ENCODE assay signal across 15 cellular contexts in the genomic region with DNA sequence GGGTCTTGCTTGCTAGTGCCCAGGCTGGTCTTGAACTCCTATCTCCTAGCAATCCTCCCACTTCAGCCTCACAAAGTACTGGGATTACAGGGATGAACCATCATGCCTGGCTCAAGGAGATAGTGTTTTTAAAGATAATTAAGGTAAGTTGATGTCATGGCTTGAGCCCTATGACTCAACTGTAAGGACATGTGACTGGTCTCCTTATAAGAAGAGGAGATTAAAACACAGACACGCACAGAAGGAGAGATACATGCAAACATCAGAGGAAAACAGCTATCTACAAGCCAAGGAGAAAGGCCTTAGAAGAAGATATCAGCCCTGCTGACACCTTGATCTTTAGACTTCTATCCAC.
"Had no signal": no experiment of that assay in that cellular context is flagged by ENCODE, and none has a peak within 500 bp of the region (broad histone marks: within the 10 kb centered on the region; RNA-seq: fewer than 3 reads in every experiment).

No MANE protein-coding gene starts in this region.

- ATAC-seq: effector memory CD8-positive, alpha-beta T cell; heart left ventricle; mucosa of descending colon; natural killer cell; sciatic nerve had no signal

- H3K27ac Mint-ChIP-seq: effector memory CD8-positive, alpha-beta T cell; natural killer cell had no signal

- DNase-seq: effector memory CD8-positive, alpha-beta T cell; foreskin melanocyte; heart left ventricle; hippocampal formation; mammary epithelial cell; mucosa of descending colon; natural killer cell; posterior cingulate gyrus; stimulated activated CD4-positive, alpha-beta T cell treated with anti-CD3 and anti-CD28 coated beads, Interleukin-12 subunit alpha, Interleukin-12 subunit beta, amount 100 ng/mL, for 4 hours; stimulated activated naive CD4-positive, alpha-beta T cell; stomach; trophoblast cell had no signal

- H3K9me3 ChIP-seq: mucosa of descending colon, stomach had no signal

- H3K27me3 ChIP-seq: heart left ventricle, stomach had no signal

- H3K4me1 Mint-ChIP-seq: neural crest cell had no signal

- H3K4me3 Mint-ChIP-seq: effector memory CD8-positive, alpha-beta T cell; natural killer cell; neural crest cell had no signal

- H3K4me1 ChIP-seq: heart left ventricle, stomach had no signal

- H3K9me3 Mint-ChIP-seq: effector memory CD8-positive, alpha-beta T cell; natural killer cell had no signal

- H3K4me3 ChIP-seq: heart left ventricle, mucosa of descending colon, skin epidermis, stomach had no signal

- H3K27ac ChIP-seq: heart left ventricle, skin epidermis, stomach had no signal

- H3K36me3 Mint-ChIP-seq: natural killer cell had no signal

- H3K36me3 ChIP-seq: heart left ventricle, stomach had no signal
